Comparison of ENCODE assay signal across 9 cellular contexts in the genomic region with DNA sequence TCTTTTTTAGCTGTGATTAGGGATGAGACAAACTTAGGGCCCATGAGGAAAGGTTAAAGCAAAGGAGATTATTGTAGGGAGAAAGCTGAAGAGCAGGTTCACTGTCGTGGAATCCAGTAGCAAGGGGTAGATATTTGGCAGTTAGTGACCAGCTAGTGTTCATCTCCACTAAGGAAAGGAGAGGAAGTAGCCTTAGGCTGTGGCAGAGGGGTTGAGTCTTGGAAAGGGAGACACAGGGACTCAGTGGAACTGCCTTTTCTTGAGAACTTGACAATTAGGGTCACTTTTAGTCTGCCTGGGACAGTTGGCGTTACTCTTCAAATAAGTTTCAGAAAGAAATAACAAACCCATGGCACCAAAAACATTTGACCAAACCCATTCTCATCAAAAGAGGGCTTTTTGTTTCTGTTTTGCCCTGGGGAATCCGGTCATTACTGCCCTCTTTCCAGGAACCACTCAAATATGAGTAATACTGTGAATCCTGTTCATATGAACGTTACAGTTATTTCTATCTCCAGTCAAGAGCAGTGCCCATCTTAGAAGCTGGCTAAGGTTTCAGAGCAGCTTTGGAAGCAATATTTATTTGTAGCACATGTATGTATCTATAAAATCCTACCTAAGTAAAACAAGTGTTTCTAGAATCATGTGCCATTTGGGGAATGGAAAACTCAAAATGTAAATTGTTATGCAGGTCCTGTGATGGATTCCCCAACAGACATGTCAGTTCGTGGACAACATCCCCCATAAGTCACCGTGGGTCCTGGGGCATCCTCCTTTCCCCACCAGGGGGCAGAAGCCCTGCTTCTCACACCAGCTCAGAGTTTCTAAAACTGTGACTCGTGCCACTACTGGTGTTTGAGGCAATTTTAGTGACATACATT.
A peak's percentile ranks its signal among the peaks of the same experiment; 100 is the strongest.
DNase-seq lines count a peak whose midpoint lies in the region; ATAC-seq and TF ChIP-seq lines count a peak whose summit lies in the region.
"Had no signal": no experiment of that assay in that cellular context is flagged by ENCODE, and none has a peak within 500 bp of the region (broad histone marks: within the 10 kb centered on the region; RNA-seq: fewer than 3 reads in every experiment).

No MANE protein-coding gene starts in this region.

- peaks cover 2% of the 10 kb centered on the region for H3K36me3 Mint-ChIP-seq in activated CD8-positive, alpha-beta memory T cell treated with anti-CD3 and anti-CD28 coated beads, Interleukin-2, amount 10 ng/mL, durations not matched to agents 7 days and 5 days

- peak overlapping the region; percentile 56 for H3K4me3 Mint-ChIP-seq in activated CD8-positive, alpha-beta memory T cell treated with anti-CD3 and anti-CD28 coated beads, Interleukin-2, amount 10 ng/mL, durations not matched to agents 7 days and 5 days

- ATAC-seq in activated CD8-positive, alpha-beta memory T cell treated with anti-CD3 and anti-CD28 coated beads, Interleukin-2, amount 10 ng/mL, durations not matched to agents 7 days and 5 days: peak; percentile 87
- ATAC-seq in foreskin keratinocyte: peak; percentile 33

- no peak overlapping the region for H3K27ac ChIP-seq in foreskin keratinocyte
- H3K27ac ChIP-seq: suprapubic skin had no signal

- H3K27me3 ChIP-seq in H7 (ENCODE audit: control insufficient read depth, insufficient read depth, low read length): no peaks in the 10 kb centered on the region
- H3K27me3 ChIP-seq in foreskin keratinocyte: peaks cover 3% of the 10 kb centered on the region
- H3K27me3 ChIP-seq: suprapubic skin had no signal

- CTCF ChIA-PET in activated CD8-positive, alpha-beta memory T cell treated with anti-CD3 and anti-CD28 coated beads, Interleukin-2, amount 10 ng/mL, durations not matched to agents 7 days and 5 days (lab: Charles Lee): interaction anchor here (0.7 to 4.1 kb wide), 18 partner anchors 8 to 344 kb away, joined by 3 to 27 read pairs (median 3); partner anchors contain the start of gene PHLPP1

- H3K36me3 ChIP-seq in H7 (replicated peaks; ENCODE audit: control insufficient read depth, insufficient read depth, low read length): no peaks in the 10 kb centered on the region
- H3K36me3 ChIP-seq: suprapubic skin had no signal

- peaks cover 13% of the 10 kb centered on the region for H3K27me3 Mint-ChIP-seq in activated CD8-positive, alpha-beta memory T cell treated with anti-CD3 and anti-CD28 coated beads, Interleukin-2, amount 10 ng/mL, durations not matched to agents 7 days and 5 days

- H3K4me1 Mint-ChIP-seq in activated CD8-positive, alpha-beta memory T cell treated with anti-CD3 and anti-CD28 coated beads, Interleukin-2, amount 10 ng/mL, durations not matched to agents 7 days and 5 days: peaks cover 22% of the 10 kb centered on the region

- TF ChIP-seq CTCF in GM10266 (IDR thresholded peaks at IDR 0.05; ENCODE audit: control insufficient read depth, insufficient read depth, low read depth, missing control alignments) (peak; percentile 67), foreskin keratinocyte (conservative IDR thresholded peaks at IDR 0.05) (peak; percentile 68)

- H3K4me1 ChIP-seq in foreskin keratinocyte: peaks cover 18% of the 10 kb centered on the region
- H3K4me1 ChIP-seq: suprapubic skin had no signal

- no peak overlapping the region for H3K4me3 ChIP-seq in H7 (ENCODE audit: insufficient read depth, low read depth, low read length)
- H3K4me3 ChIP-seq: suprapubic skin had no signal

- H3K9me3 Mint-ChIP-seq in activated CD8-positive, alpha-beta memory T cell treated with anti-CD3 and anti-CD28 coated beads, Interleukin-2, amount 10 ng/mL, durations not matched to agents 7 days and 5 days (ENCODE audit: low read depth): peaks cover 2% of the 10 kb centered on the region

- peak overlapping the region; percentile 81 for H3K27ac Mint-ChIP-seq in activated CD8-positive, alpha-beta memory T cell treated with anti-CD3 and anti-CD28 coated beads, Interleukin-2, amount 10 ng/mL, durations not matched to agents 7 days and 5 days

- DNase-seq in GM10266 (ENCODE audit: extremely low spot score) (peak; percentile 66), H7 (peak; percentile 78), NOMO-1 (lab: John Stamatoyannopoulos, UW; ENCODE audit: unreplicated experiment in 2 of 2) (peak; percentile 16 to 41), foreskin keratinocyte (no peak), DMS79 (lab: John Stamatoyannopoulos, UW) (no peak), NCI-H2029 (lab: John Stamatoyannopoulos, UW) (no peak)
- DNase-seq in activated CD8-positive, alpha-beta memory T cell treated with anti-CD3 and anti-CD28 coated beads, Interleukin-2, amount 10 ng/mL, durations not matched to agents 7 days and 5 days: peak; percentile 82
- peak; percentile 61 for DNase-seq in stimulated activated CD4-positive, alpha-beta T cell treated with anti-CD3 and anti-CD28 coated beads, Interleukin-4, amount 100 ng/mL, for 24 hours

Comparison
In these comparisons a context has a peak if more than half of its experiments do, and no peak if none do; other contexts are left out.
1. DNase-seq: peak in GM10266 (single experiment), H7 (single experiment), NOMO-1 (2 of 2), activated CD8-positive, alpha-beta memory T cell treated with anti-CD3 and anti-CD28 coated beads, Interleukin-2, amount 10 ng/mL, durations not matched to agents 7 days and 5 days (single experiment) and stimulated activated CD4-positive, alpha-beta T cell treated with anti-CD3 and anti-CD28 coated beads, Interleukin-4, amount 100 ng/mL, for 24 hours (single experiment); none in foreskin keratinocyte (0 of 2), DMS79 (single experiment) and NCI-H2029 (single experiment).